In genomic region chr1:156530006-156530405, GRCh38 we compare ENCODE assay signal across 7 cellular contexts. TPM values are rescaled to one million over a fixed set of nuclear protein-coding genes. Genes with fewer than 3 reads are reported as not detected.
"Had no signal": no experiment of that assay in that cellular context is flagged by ENCODE, and none has a peak within 500 bp of the region (broad histone marks: within the 10 kb centered on the region; RNA-seq: fewer than 3 reads in every experiment).

No MANE protein-coding gene starts in this region.

- ATAC-seq: GM23338 had no signal

- H3K9me3 Mint-ChIP-seq: GM23338, H9 had no signal

- H3K4me3 Mint-ChIP-seq: GM23338, H9 had no signal

- DNase-seq: H9, HCEC 1CT, IMR-90, KBM-7 had no signal

- H3K27ac Mint-ChIP-seq: GM23338, H9 had no signal

RNA-seq across cellular contexts. Expression of gene TTC24, which starts 49.5 kb away (rescaled TPM):
- total RNA-seq: GM23338, H1, HT-29, IMR-90 had no signal
